ENCODE assay signal across 8 cellular contexts in the genomic region with DNA sequence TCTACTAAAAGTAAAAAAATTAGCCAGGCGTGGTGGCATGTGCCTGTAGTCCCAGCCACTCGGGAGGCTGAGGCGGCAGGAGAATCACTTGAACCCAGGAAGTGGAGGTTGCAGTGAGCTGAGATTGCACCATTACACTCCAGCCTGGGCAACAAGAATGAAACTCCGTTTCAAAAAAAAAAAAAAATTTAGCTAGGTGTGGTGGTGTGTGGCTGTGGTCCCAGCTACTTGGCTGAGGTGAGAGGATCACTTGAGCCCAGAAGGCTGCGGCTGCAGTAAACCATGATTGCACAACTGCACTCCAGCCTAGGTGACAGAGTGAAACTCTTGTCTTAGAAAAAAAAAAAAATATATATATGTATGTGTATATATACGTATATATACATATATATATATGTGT. TPM values are rescaled to one million over a fixed set of nuclear protein-coding genes. Genes with fewer than 3 reads are reported as not detected.
DNase-seq lines count a peak whose midpoint lies in the region; ATAC-seq and TF ChIP-seq lines count a peak whose summit lies in the region.
"Not testable (repeated sequence)": the region's sequence is repeated elsewhere in the genome, so short reads cannot be mapped to it uniquely, and the experiment has no call there.

No MANE protein-coding gene starts in this region.

- not testable (repeated sequence) for H3K27ac Mint-ChIP-seq in MCF 10A (ENCODE audit: low read depth, unreplicated experiment); natural killer cell treated with Interleukin-12 subunit alpha and Interleukin-12 subunit beta and Interleukin-15 and Interleukin-18, amount 100 ng/mL, for 72 hours

- H3K36me3 ChIP-seq in right lobe of liver; lung (ENCODE audit: control insufficient read depth in 2 of 2, insufficient read depth in 2 of 2, low read length in 2 of 2); thyroid gland: not testable (repeated sequence)

- not testable (repeated sequence) for H3K4me3 ChIP-seq in right lobe of liver; lung; thyroid gland (replicated peaks in 1 of 3)

- H3K9me3 ChIP-seq in right lobe of liver; lung (ENCODE audit: control insufficient read depth in 2 of 2, insufficient read depth in 1 of 2, low read length in 1 of 2); thyroid gland: not testable (repeated sequence)

- not testable (repeated sequence) for TF ChIP-seq CTCF in MCF 10A (IDR thresholded peaks at IDR 0.05; ENCODE audit: unreplicated experiment); right lobe of liver (IDR thresholded peaks at IDR 0.05); lung (IDR thresholded peaks at IDR 0.05; ENCODE audit: control extremely low read depth, extremely low read depth); thyroid gland (IDR thresholded peaks at IDR 0.05)

- ATAC-seq in Right ventricle myocardium superior (ENCODE audit: poor library complexity), result peak; percentile 46
- ATAC-seq in left lobe of liver, result peak; percentile 82
- peak in 3 of 4 donors; percentile 33 to 86 (median 59) for ATAC-seq in right lobe of liver
- not testable (repeated sequence) for ATAC-seq in lung (ENCODE audit: insufficient read depth, low FRiP score)
- ATAC-seq in natural killer cell treated with Interleukin-12 subunit alpha and Interleukin-12 subunit beta and Interleukin-15 and Interleukin-18, amount 100 ng/mL, for 72 hours, result peak; percentile 70 to 85

- DNase-seq in DMS79 (lab: John Stamatoyannopoulos, UW), result peak; percentile 4
- DNase-seq in MCF 10A (ENCODE audit: unreplicated experiment), result peak; percentile 45
- not testable (repeated sequence) for DNase-seq in Right ventricle myocardium superior; natural killer cell treated with Interleukin-12 subunit alpha and Interleukin-12 subunit beta and Interleukin-15 and Interleukin-18, amount 100 ng/mL, for 72 hours (ENCODE audit: low spot score)
- DNase-seq in left lobe of liver (ENCODE audit: low spot score), result peak; percentile 45
- DNase-seq in right lobe of liver, result peak in 1 of 3 donors; percentile 53
- DNase-seq in lung (ENCODE audit: low spot score), result peak; percentile 43
- peak; percentile 66 to 67 for DNase-seq in thyroid gland

- intact Hi-C loops in MCF 10A (cut with micrococcal nuclease); Right ventricle myocardium superior (cut with DNase I); right lobe of liver (cut with DNase I); thyroid gland (cut with DNase I): not testable (repeated sequence)

- not testable (repeated sequence) for BruUV-seq in MCF 10A (replicated peaks; lab: Mats Ljungman, UMichigan)

- not testable (repeated sequence) for H3K4me1 ChIP-seq in right lobe of liver; lung (ENCODE audit: control insufficient read depth in 2 of 2, insufficient read depth in 2 of 2, low read length in 2 of 2); thyroid gland

- peaks cover 76% of the 10 kb centered on the region for H3K27me3 Mint-ChIP-seq in MCF 10A (ENCODE audit: insufficient read depth, unreplicated experiment)
- not testable (repeated sequence) for H3K27me3 Mint-ChIP-seq in natural killer cell treated with Interleukin-12 subunit alpha and Interleukin-12 subunit beta and Interleukin-15 and Interleukin-18, amount 100 ng/mL, for 72 hours

- not testable (repeated sequence) for H3K36me3 Mint-ChIP-seq in MCF 10A (ENCODE audit: insufficient read depth, unreplicated experiment); natural killer cell treated with Interleukin-12 subunit alpha and Interleukin-12 subunit beta and Interleukin-15 and Interleukin-18, amount 100 ng/mL, for 72 hours

- H3K27me3 ChIP-seq in right lobe of liver; lung (ENCODE audit: control insufficient read depth, insufficient read depth); thyroid gland: not testable (repeated sequence)

- not testable (repeated sequence) for TF ChIP-seq POLR2A in right lobe of liver (IDR thresholded peaks at IDR 0.05); thyroid gland (IDR thresholded peaks at IDR 0.05)

- not testable (repeated sequence) for H3K27ac ChIP-seq in right lobe of liver; lung (ENCODE audit: low read depth in 1 of 2, low read length in 1 of 2); thyroid gland

- not testable (repeated sequence) for H3K4me3 Mint-ChIP-seq in MCF 10A (ENCODE audit: unreplicated experiment); natural killer cell treated with Interleukin-12 subunit alpha and Interleukin-12 subunit beta and Interleukin-15 and Interleukin-18, amount 100 ng/mL, for 72 hours

- not testable (repeated sequence) for H3K4me1 Mint-ChIP-seq in MCF 10A (ENCODE audit: insufficient read depth, unreplicated experiment)
- H3K4me1 Mint-ChIP-seq in natural killer cell treated with Interleukin-12 subunit alpha and Interleukin-12 subunit beta and Interleukin-15 and Interleukin-18, amount 100 ng/mL, for 72 hours (ENCODE audit: low read depth in 2 of 2), result peaks cover 15 to 26% of the 10 kb centered on the region in 2 donors

- WGBS in right lobe of liver (ENCODE audit: insufficient coverage, low coverage, low lambda C conversion rate, missing lambda C conversion rate), result 62% methylated on average over 6 of the region's 6 CpGs
- 64 to 69% methylated on average over 6 of the region's 6 CpGs for whole genome bisulfite sequencing in lung, 2 donors
- 38 to 55% methylated on average over 6 of the region's 6 CpGs for WGBS in thyroid gland, 2 donors

- CTCF ChIA-PET in MCF 10A (lab: Yijun Ruan, JAX), result interaction anchor here (0.6 to 1.0 kb wide), 3 partner anchors 13 to 311 kb away, joined by 3 read pairs; no protein-coding TSS in a partner anchor

- H3K9me3 Mint-ChIP-seq in MCF 10A (ENCODE audit: unreplicated experiment); natural killer cell treated with Interleukin-12 subunit alpha and Interleukin-12 subunit beta and Interleukin-15 and Interleukin-18, amount 100 ng/mL, for 72 hours: not testable (repeated sequence)

- POLR2A ChIA-PET in MCF 10A (lab: Yijun Ruan, JAX), result not testable (repeated sequence)

RNA-seq across cellular contexts. Expression of a gene that starts 20.2 kb away (rescaled TPM):
- 26.4 and 26.7 TPM in 2 replicates for total RNA-seq in MCF 10A (2022)
- total RNA-seq in Right ventricle myocardium superior, result 15.8 TPM
- 16.0 TPM for total RNA-seq in left lobe of liver
- total RNA-seq in right lobe of liver, result 10 to 100 TPM; 12.6 to 19.4 (median 17.0) TPM
- 10 to 100 TPM; 28.6 to 60.6 TPM for total RNA-seq in lung
- polyA plus RNA-seq in lung, result 10 to 100 TPM; 17.4 to 48.5 TPM
- total RNA-seq in natural killer cell treated with Interleukin-12 subunit alpha and Interleukin-12 subunit beta and Interleukin-15 and Interleukin-18, amount 100 ng/mL, for 72 hours, result 10 to 100 TPM; 31.5 to 46.8 TPM
- 10 to 100 TPM; 46.5 to 74.9 (median 55.4) TPM for total RNA-seq in thyroid gland
